ENCODE assay signal across 9 cellular contexts in the genomic region with DNA sequence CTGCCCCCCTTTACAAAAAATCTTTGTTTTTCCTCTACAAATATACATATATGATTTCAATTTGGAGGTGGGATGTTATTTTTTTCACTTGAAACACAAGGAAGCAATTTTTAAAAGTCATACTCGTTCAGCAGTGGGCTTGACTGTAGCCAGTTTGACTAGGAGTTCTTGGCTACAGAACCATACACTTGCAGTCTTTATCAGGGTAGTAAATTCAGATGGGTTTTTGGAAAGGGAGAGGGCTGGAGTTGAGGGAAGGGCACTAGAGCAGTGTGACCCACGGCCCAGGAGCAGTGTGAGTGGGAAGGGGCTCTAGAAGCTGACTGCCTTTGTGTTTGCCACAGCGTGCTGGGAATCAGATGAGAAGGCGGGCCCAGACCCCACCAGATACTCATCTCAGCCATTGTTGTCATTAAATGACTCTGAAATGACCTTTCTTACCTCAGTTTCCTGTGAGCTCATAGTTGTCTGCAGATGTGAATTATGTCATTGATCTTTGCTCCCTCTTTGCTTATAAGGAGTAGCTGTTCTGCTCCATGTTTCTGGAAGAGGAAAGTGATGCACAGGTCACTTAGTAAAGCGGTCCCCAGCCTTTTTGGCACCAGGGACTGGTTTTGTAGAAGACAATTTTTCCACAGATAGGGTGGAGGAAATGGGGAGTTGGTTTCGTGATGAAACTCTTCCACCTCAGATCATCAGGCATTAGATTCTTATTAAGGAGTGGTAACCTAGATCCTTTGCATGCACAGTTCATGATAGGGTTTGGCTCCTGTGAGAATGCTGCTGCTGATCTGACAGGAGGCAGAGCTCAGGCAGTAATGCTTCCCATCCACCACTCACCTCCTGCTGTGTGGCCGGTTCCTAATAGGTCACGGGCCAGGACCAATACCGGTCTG.
DNase-seq lines count a peak whose midpoint lies in the region; ATAC-seq, FAIRE-seq and TF ChIP-seq lines count a peak whose summit lies in the region.
"Had no signal": no experiment of that assay in that cellular context is flagged by ENCODE, and none has a peak within 500 bp of the region (broad histone marks: within the 10 kb centered on the region; RNA-seq: fewer than 3 reads in every experiment).

No MANE protein-coding gene starts in this region.

- intact Hi-C loops in pancreas (cut with DNase I): no loop called here

- H3K4me3 ChIP-seq in pancreas: peak overlapping the region in 1 of 4 donors; percentile 18

- no peak for TF ChIP-seq CTCF in pancreas (IDR thresholded peaks at IDR 0.05)

- 56% methylated on average over 9 of the region's 9 CpGs for WGBS in pancreas, 2 donors

- no peaks in the 10 kb centered on the region for H3K27me3 ChIP-seq in pancreas

- peak; percentile 23 to 42 (median 36) for ATAC-seq in pancreas
- no peak for ATAC-seq in GM21423 (IDR thresholded peaks at IDR 0.05; ENCODE audit: unreplicated experiment)
- no peak for ATAC-seq in HG02938 (IDR thresholded peaks at IDR 0.05; ENCODE audit: unreplicated experiment)

- no peaks in the 10 kb centered on the region for H3K9me3 ChIP-seq in pancreas

- DNase-seq in GM18507 (ENCODE audit: extremely low spot score, insufficient read length, low read depth): no peak
- peak in 4 of 5 experiments; percentile 20 to 86 (median 52) for DNase-seq in T-helper 2 cell
- peak; percentile 51 for DNase-seq in effector CD4-positive, alpha-beta T cell
- no peak for DNase-seq in pancreas
- no peak for DNase-seq in H4 (ENCODE audit: low spot score)
- DNase-seq in frontal cortex (ENCODE audit: low spot score in 2 of 2): no peak
- DNase-seq: left cardiac atrium had no signal

- no peaks in the 10 kb centered on the region for H3K36me3 ChIP-seq in pancreas

- peaks cover 87 to 99% (median 97%) of the 10 kb centered on the region in 3 donors for H3K4me1 ChIP-seq in pancreas

- H3K27ac ChIP-seq in pancreas: peak overlapping the region; percentile 59 to 94 (median 80)

- FAIRE-seq in GM18507 (lab: Jason Lieb, UNC) (peak; percentile 39), pancreas (lab: Jason Lieb, UNC) (no peak), frontal cortex (lab: Jason Lieb, UNC) (no peak)

Comparison
In these comparisons a context has a peak if more than half of its experiments do, and no peak if none do; other contexts are left out.
1. DNase-seq: peak in T-helper 2 cell (4 of 5) and effector CD4-positive, alpha-beta T cell (single experiment); none in GM18507 (single experiment), pancreas (0 of 6), H4 (single experiment) and frontal cortex (0 of 2).
2. ATAC-seq: peak in pancreas (4 of 4); none in GM21423 (single experiment) and HG02938 (single experiment).